14 cellular contexts compared by ENCODE assay signal in the genomic region with DNA sequence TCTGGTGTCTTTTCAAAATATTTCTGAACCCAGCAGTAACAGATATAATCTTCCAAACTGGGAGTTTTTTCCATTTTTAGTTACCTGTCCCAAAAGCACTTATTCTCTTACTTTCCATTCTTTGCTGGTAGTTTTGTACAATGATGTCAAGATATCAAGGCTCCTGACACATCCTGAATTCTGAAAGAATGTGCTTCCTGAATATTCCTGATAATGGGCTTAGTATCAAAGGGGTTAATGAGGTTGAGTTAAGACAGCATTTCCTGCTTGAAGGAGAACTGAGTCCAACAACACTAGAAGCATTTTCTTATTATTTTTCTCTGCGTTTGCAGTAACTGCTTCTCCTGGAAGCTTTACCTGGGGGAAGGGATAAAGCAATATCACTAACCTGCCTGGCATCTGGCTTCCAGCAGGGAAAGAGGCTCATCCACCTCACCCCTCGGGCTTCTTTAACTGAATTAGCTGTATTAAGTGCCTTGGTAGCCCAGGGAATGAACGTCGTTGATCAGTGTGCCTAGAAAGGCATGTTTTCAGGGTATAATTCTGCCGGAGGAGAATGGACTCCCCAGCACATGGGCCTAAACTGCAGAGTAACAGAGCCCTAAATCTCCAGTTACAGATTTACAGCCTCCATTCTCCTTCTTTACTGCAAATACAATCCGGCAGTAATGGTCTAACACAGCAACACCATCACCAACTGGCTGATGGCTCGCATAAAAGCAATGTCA.
A peak's percentile ranks its signal among the peaks of the same experiment; 100 is the strongest.
DNase-seq lines count a peak whose midpoint lies in the region; ATAC-seq and TF ChIP-seq lines count a peak whose summit lies in the region.
"Had no signal": no experiment of that assay in that cellular context is flagged by ENCODE, and none has a peak within 500 bp of the region (broad histone marks: within the 10 kb centered on the region; RNA-seq: fewer than 3 reads in every experiment).

No MANE protein-coding gene starts in this region.

- H2AFZ ChIP-seq in smooth muscle cell (ENCODE audit: low read depth) = peak overlapping the region; percentile 37

- intact Hi-C loops in breast epithelium (cut with DNase I; ENCODE audit: low total_unique reads) = loop anchor here (10.0 kb wide), 1 partner anchor 223 kb away; no protein-coding TSS in a partner anchor
- intact Hi-C loops in MCF 10A (cut with micrococcal nuclease) = no loop called here

- H3K27ac ChIP-seq in breast epithelium = peak overlapping the region; percentile 52 to 68
- no peak overlapping the region for H3K27ac ChIP-seq in smooth muscle cell (ENCODE audit: low read depth)
- H3K27ac ChIP-seq: stomach had no signal

- peaks cover 6% of the 10 kb centered on the region for H3K4me1 Mint-ChIP-seq in MCF 10A (ENCODE audit: insufficient read depth, unreplicated experiment)
- H3K4me1 Mint-ChIP-seq in T-cell = peaks cover 80 to 86% (median 85%) of the 10 kb centered on the region in 3 donors
- H3K4me1 Mint-ChIP-seq in immature natural killer cell = peaks cover 87 to 95% of the 10 kb centered on the region in 2 donors
- peaks cover 69% of the 10 kb centered on the region for H3K4me1 Mint-ChIP-seq in stimulated activated effector memory CD8-positive, alpha-beta T cell treated with anti-CD3 and anti-CD28 coated beads, Interleukin-12 subunit alpha, Interleukin-12 subunit beta, amount 100 ng/mL, for 72 hours

- no peak overlapping the region for H3K9ac ChIP-seq in smooth muscle cell (ENCODE audit: low read depth)

- H3K27me3 ChIP-seq in breast epithelium (no peaks in the 10 kb centered on the region), smooth muscle cell (ENCODE audit: low read depth) (no peaks in the 10 kb centered on the region)
- H3K27me3 ChIP-seq: stomach had no signal

- no peaks in the 10 kb centered on the region for H3K9me3 Mint-ChIP-seq in MCF 10A (ENCODE audit: unreplicated experiment)
- no peaks in the 10 kb centered on the region for H3K9me3 Mint-ChIP-seq in T-cell
- no peaks in the 10 kb centered on the region for H3K9me3 Mint-ChIP-seq in immature natural killer cell
- no peaks in the 10 kb centered on the region for H3K9me3 Mint-ChIP-seq in stimulated activated effector memory CD8-positive, alpha-beta T cell treated with anti-CD3 and anti-CD28 coated beads, Interleukin-12 subunit alpha, Interleukin-12 subunit beta, amount 100 ng/mL, for 72 hours
- H3K9me3 Mint-ChIP-seq: HFFc6 had no signal

- ATAC-seq in T-cell (replicated peaks in 1 of 4) (no peak), GM18498 (IDR thresholded peaks at IDR 0.05; ENCODE audit: unreplicated experiment) (no peak)
- no peak for ATAC-seq in stimulated activated effector memory CD8-positive, alpha-beta T cell treated with anti-CD3 and anti-CD28 coated beads, Interleukin-12 subunit alpha, Interleukin-12 subunit beta, amount 100 ng/mL, for 72 hours

- 46% methylated on average over 7 of the region's 7 CpGs for WGBS in smooth muscle cell (ENCODE audit: low lambda C conversion rate)

- no peaks in the 10 kb centered on the region for H3K79me2 ChIP-seq in smooth muscle cell (ENCODE audit: low read depth)

- no peak for DNase-seq in breast epithelium (ENCODE audit: low spot score in 2 of 2)
- no peak for DNase-seq in MCF 10A (ENCODE audit: unreplicated experiment)
- DNase-seq in T-cell = no peak
- DNase-seq in immature natural killer cell = no peak
- no peak for DNase-seq in smooth muscle cell (lab: John Stamatoyannopoulos, UW; ENCODE audit: unreplicated experiment)
- DNase-seq in stimulated activated effector memory CD8-positive, alpha-beta T cell treated with anti-CD3 and anti-CD28 coated beads, Interleukin-12 subunit alpha, Interleukin-12 subunit beta, amount 100 ng/mL, for 72 hours (ENCODE audit: low spot score in 2 of 2) = no peak
- no peak for DNase-seq in activated CD8-positive, alpha-beta memory T cell treated with anti-CD3 and anti-CD28 coated beads for 24 hours
- DNase-seq: activated CD4-positive, alpha-beta T cell treated with anti-CD3 and anti-CD28 coated beads, Interleukin-2, amount 50 U/mL, for 4 hours; DMS153; stomach; T-helper 9 cell had no signal

- no peak for TF ChIP-seq CTCF in breast epithelium (IDR thresholded peaks at IDR 0.05)
- TF ChIP-seq CTCF in MCF 10A (IDR thresholded peaks at IDR 0.05; ENCODE audit: unreplicated experiment) = no peak
- TF ChIP-seq CTCF in smooth muscle cell (IDR thresholded peaks at IDR 0.05; ENCODE audit: borderline replicate concordance, insufficient read depth, poor library complexity, severe bottlenecking) = no peak

- peaks cover 0 to 16% of the 10 kb centered on the region in 2 donors for H3K4me1 ChIP-seq in breast epithelium
- H3K4me1 ChIP-seq in smooth muscle cell (ENCODE audit: low read depth) = peaks cover 6% of the 10 kb centered on the region

- POLR2A ChIA-PET in MCF 10A (lab: Yijun Ruan, JAX) = no interaction called here
- POLR2A ChIA-PET in T-cell (lab: Charles Lee) = no interaction called here

- H3K36me3 ChIP-seq in breast epithelium (no peaks in the 10 kb centered on the region), smooth muscle cell (ENCODE audit: low read depth) (no peaks in the 10 kb centered on the region)
- H3K36me3 ChIP-seq: stomach had no signal

- no peak overlapping the region for H3K27ac Mint-ChIP-seq in MCF 10A (ENCODE audit: low read depth, unreplicated experiment)
- peak overlapping the region; percentile 4 to 5 for H3K27ac Mint-ChIP-seq in T-cell
- peak overlapping the region in 4 of 6 donors; percentile 73 to 89 (median 81) for H3K27ac Mint-ChIP-seq in immature natural killer cell
- H3K27ac Mint-ChIP-seq in stimulated activated effector memory CD8-positive, alpha-beta T cell treated with anti-CD3 and anti-CD28 coated beads, Interleukin-12 subunit alpha, Interleukin-12 subunit beta, amount 100 ng/mL, for 72 hours = no peak overlapping the region

- H3K27me3 Mint-ChIP-seq in MCF 10A (ENCODE audit: insufficient read depth, unreplicated experiment) = no peaks in the 10 kb centered on the region
- no peaks in the 10 kb centered on the region for H3K27me3 Mint-ChIP-seq in T-cell
- peaks cover 0 to 2% (median 0%) of the 10 kb centered on the region in 3 donors for H3K27me3 Mint-ChIP-seq in immature natural killer cell (ENCODE audit: low read depth in 3 of 3)

- no peak overlapping the region for H3K4me2 ChIP-seq in smooth muscle cell

- H3K36me3 Mint-ChIP-seq in MCF 10A (ENCODE audit: insufficient read depth, unreplicated experiment) = no peaks in the 10 kb centered on the region
- H3K36me3 Mint-ChIP-seq in T-cell = peaks cover 12% of the 10 kb centered on the region
- H3K36me3 Mint-ChIP-seq in immature natural killer cell = peaks cover 0 to 4% (median 3%) of the 10 kb centered on the region in 3 donors
- peaks cover 10% of the 10 kb centered on the region for H3K36me3 Mint-ChIP-seq in stimulated activated effector memory CD8-positive, alpha-beta T cell treated with anti-CD3 and anti-CD28 coated beads, Interleukin-12 subunit alpha, Interleukin-12 subunit beta, amount 100 ng/mL, for 72 hours

- no peak overlapping the region for H3K4me3 ChIP-seq in breast epithelium
- H3K4me3 ChIP-seq in smooth muscle cell = no peak overlapping the region
- H3K4me3 ChIP-seq: skin epidermis, stomach had no signal

- H3K4me3 Mint-ChIP-seq in MCF 10A (ENCODE audit: unreplicated experiment) (no peak overlapping the region), T-cell (no peak overlapping the region), immature natural killer cell (no peak overlapping the region)
- no peak overlapping the region for H3K4me3 Mint-ChIP-seq in stimulated activated effector memory CD8-positive, alpha-beta T cell treated with anti-CD3 and anti-CD28 coated beads, Interleukin-12 subunit alpha, Interleukin-12 subunit beta, amount 100 ng/mL, for 72 hours

- no TSS peak for BruUV-seq in MCF 10A (replicated peaks; lab: Mats Ljungman, UMichigan)

- H4K20me1 ChIP-seq in smooth muscle cell (ENCODE audit: low read depth) = no peaks in the 10 kb centered on the region

- TF ChIP-seq POLR2A in breast epithelium (IDR thresholded peaks at IDR 0.05) = no peak

- H3K9me3 ChIP-seq in breast epithelium (no peaks in the 10 kb centered on the region), smooth muscle cell (replicated peaks; ENCODE audit: low read depth) (no peaks in the 10 kb centered on the region)
- H3K9me3 ChIP-seq: stomach had no signal

- no peaks in the 10 kb centered on the region for H3F3A ChIP-seq in smooth muscle cell (ENCODE audit: low read depth)

- CTCF ChIA-PET in MCF 10A (lab: Yijun Ruan, JAX) = interaction anchor here (0.6 to 1.4 kb wide), 3 partner anchors 21 to 433 kb away, joined by 3 to 5 read pairs (median 4); no protein-coding TSS in a partner anchor
- CTCF ChIA-PET in T-cell (lab: Charles Lee) = interaction anchor here (0.5 to 1.1 kb wide), 6 partner anchors 9 to 292 kb away, joined by 3 to 4 read pairs (median 4); no protein-coding TSS in a partner anchor

Comparison
In these comparisons a context has a peak if more than half of its experiments do, and no peak if none do; other contexts are left out.
1. H3K27ac Mint-ChIP-seq: peak in T-cell (2 of 2) and immature natural killer cell (4 of 6); none in MCF 10A (single experiment) and stimulated activated effector memory CD8-positive, alpha-beta T cell treated with anti-CD3 and anti-CD28 coated beads, Interleukin-12 subunit alpha, Interleukin-12 subunit beta, amount 100 ng/mL, for 72 hours (single experiment).